Comparison of ENCODE assay signal across 1 cellular context in genomic region chr7:150420987-150421674, GRCh38.
TF ChIP-seq lines count a peak whose summit lies in the region.

No MANE protein-coding gene starts in this region.

TF ChIP-seq in SK-N-SH, 30 proteins besides CTCF, POLR2A, EP300 and RAD21 (continued from another document):
- TF ChIP-seq, protein P1, sequence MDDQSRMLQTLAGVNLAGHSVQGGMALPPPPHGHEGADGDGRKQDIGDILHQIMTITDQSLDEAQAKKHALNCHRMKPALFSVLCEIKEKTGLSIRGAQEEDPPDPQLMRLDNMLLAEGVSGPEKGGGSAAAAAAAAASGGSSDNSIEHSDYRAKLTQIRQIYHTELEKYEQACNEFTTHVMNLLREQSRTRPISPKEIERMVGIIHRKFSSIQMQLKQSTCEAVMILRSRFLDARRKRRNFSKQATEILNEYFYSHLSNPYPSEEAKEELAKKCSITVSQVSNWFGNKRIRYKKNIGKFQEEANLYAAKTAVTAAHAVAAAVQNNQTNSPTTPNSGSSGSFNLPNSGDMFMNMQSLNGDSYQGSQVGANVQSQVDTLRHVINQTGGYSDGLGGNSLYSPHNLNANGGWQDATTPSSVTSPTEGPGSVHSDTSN (IDR thresholded peaks at IDR 0.05) = no peak
- TF ChIP-seq SIN3A (IDR thresholded peaks at IDR 0.05; ENCODE audit: borderline replicate concordance, low read depth, low read length) = no peak
- no peak for TF ChIP-seq TAF1 (IDR thresholded peaks at IDR 0.05; ENCODE audit: borderline replicate concordance, low read depth, low read length)
- no peak for TF ChIP-seq FOSL2 (IDR thresholded peaks at IDR 0.05; ENCODE audit: borderline replicate concordance, low read depth)
- TF ChIP-seq MAX (IDR thresholded peaks at IDR 0.05; ENCODE audit: low read depth) = 0 out of 2 replicates have a peak, but pooled peaks have one; percentile 27
- TF ChIP-seq, protein P2, sequence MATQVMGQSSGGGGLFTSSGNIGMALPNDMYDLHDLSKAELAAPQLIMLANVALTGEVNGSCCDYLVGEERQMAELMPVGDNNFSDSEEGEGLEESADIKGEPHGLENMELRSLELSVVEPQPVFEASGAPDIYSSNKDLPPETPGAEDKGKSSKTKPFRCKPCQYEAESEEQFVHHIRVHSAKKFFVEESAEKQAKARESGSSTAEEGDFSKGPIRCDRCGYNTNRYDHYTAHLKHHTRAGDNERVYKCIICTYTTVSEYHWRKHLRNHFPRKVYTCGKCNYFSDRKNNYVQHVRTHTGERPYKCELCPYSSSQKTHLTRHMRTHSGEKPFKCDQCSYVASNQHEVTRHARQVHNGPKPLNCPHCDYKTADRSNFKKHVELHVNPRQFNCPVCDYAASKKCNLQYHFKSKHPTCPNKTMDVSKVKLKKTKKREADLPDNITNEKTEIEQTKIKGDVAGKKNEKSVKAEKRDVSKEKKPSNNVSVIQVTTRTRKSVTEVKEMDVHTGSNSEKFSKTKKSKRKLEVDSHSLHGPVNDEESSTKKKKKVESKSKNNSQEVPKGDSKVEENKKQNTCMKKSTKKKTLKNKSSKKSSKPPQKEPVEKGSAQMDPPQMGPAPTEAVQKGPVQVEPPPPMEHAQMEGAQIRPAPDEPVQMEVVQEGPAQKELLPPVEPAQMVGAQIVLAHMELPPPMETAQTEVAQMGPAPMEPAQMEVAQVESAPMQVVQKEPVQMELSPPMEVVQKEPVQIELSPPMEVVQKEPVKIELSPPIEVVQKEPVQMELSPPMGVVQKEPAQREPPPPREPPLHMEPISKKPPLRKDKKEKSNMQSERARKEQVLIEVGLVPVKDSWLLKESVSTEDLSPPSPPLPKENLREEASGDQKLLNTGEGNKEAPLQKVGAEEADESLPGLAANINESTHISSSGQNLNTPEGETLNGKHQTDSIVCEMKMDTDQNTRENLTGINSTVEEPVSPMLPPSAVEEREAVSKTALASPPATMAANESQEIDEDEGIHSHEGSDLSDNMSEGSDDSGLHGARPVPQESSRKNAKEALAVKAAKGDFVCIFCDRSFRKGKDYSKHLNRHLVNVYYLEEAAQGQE (IDR thresholded peaks at IDR 0.05; ENCODE audit: low read depth, low read length) = no peak
- TF ChIP-seq IRF3 (IDR thresholded peaks at IDR 0.05; ENCODE audit: low read depth, low read length) = no peak
- TF ChIP-seq MXI1 (IDR thresholded peaks at IDR 0.05; ENCODE audit: low read depth, low read length) = no peak
